ENCODE assay signal across 8 cellular contexts in the genomic region with DNA sequence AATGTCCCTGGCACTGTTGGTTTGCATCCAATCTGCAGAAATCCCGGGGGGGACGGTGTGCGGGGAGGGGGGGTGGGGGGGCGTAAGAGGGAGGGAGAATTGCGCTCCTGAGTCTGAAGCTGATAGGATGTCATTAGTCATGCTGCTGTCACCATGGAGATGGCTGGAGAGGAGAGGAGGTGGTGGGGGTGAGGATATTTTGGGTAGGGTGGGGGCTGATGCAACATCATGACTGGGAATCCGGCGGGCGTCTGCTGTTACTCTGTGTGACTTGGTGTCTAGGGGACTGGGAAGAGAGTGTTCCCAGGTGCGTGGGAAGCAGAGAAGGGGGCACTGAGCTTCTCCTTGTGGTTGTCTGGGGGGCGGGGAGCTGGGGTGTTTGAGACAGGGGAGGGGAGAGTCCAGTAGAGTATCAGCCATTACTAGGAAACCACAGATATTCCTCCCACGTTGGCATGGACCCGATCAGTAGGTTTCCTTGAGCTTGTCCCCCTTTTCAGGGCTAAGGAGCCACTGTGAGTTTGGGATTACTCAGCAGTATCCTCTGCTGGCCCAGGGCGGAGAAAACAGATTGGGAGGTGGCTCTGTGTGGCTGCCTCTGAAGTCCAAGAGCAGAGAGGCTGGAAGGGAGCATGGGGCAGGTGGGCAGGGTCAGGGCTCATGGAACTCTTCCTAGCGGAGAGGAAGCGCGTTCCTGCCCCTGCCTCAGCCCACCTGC. TPM values are rescaled to one million over a fixed set of nuclear protein-coding genes. Genes with fewer than 3 reads are reported as not detected.
DNase-seq lines count a peak whose midpoint lies in the region; TF ChIP-seq lines count a peak whose summit lies in the region.

No MANE protein-coding gene starts in this region.

- no peaks in the 10 kb centered on the region for H3K27me3 ChIP-seq in effector memory CD4-positive, alpha-beta T cell (replicated peaks; ENCODE audit: control insufficient read depth, insufficient read depth, low read length, poor library complexity, severe bottlenecking)
- no peaks in the 10 kb centered on the region for H3K27me3 ChIP-seq in PC-9 (ENCODE audit: insufficient read depth, low read depth)

- H3K79me2 ChIP-seq in PC-9 (ENCODE audit: low read depth), result peaks cover 60% of the 10 kb centered on the region

- peaks cover 12% of the 10 kb centered on the region; the same call in 1 of the 2 replicates for H3F3A ChIP-seq in PC-9 (ENCODE audit: insufficient read depth, low read depth)

- peaks cover 42% of the 10 kb centered on the region for H4K20me1 ChIP-seq in PC-9 (ENCODE audit: insufficient read depth)

- peak; percentile 83 for DNase-seq in DMS 273 (lab: John Stamatoyannopoulos, UW; ENCODE audit: unreplicated experiment)
- peak; percentile 40 for DNase-seq in NCI-H1417 treated with DMSO at 0.1 percent for 48 hours (lab: John Stamatoyannopoulos, UW)
- no peak for DNase-seq in effector memory CD4-positive, alpha-beta T cell
- DNase-seq in non-pigmented ciliary epithelial cell (ENCODE audit: low read depth), result peak; percentile 54
- no peak for DNase-seq in NCI-H187 (lab: John Stamatoyannopoulos, UW)
- no peak for DNase-seq in NOMO-1 treated with DMSO at 0.1 percent for 48 hours (lab: John Stamatoyannopoulos, UW; ENCODE audit: unreplicated experiment)
- no peak for DNase-seq in PC-9
- DNase-seq in NCI-H128 (lab: John Stamatoyannopoulos, UW; ENCODE audit: unreplicated experiment), result no peak

- peak overlapping the region; percentile 62 for H3K27ac ChIP-seq in effector memory CD4-positive, alpha-beta T cell (ENCODE audit: insufficient read depth, low read length, poor library complexity, severe bottlenecking)
- no peak overlapping the region for H3K27ac ChIP-seq in PC-9

- peaks cover 11% of the 10 kb centered on the region for H3K4me1 ChIP-seq in effector memory CD4-positive, alpha-beta T cell (ENCODE audit: control insufficient read depth, insufficient read depth, low read length, poor library complexity, severe bottlenecking)
- H3K4me1 ChIP-seq in PC-9 (replicated peaks; ENCODE audit: insufficient read depth), result peaks cover 22% of the 10 kb centered on the region

- BruUV-seq in PC-9 (replicated peaks; lab: Mats Ljungman, UMichigan), result no TSS peak

- CTCF ChIA-PET in PC-9 (lab: Charles Lee), result no interaction called here

- H2AFZ ChIP-seq in PC-9, result no peak overlapping the region

- H3K4me2 ChIP-seq in PC-9, result no peak overlapping the region

- no peaks in the 10 kb centered on the region for H3K9me3 ChIP-seq in effector memory CD4-positive, alpha-beta T cell (ENCODE audit: control insufficient read depth, low read length)
- no peaks in the 10 kb centered on the region for H3K9me3 ChIP-seq in PC-9 (ENCODE audit: insufficient read depth, low read depth)

- H3K4me3 ChIP-seq in effector memory CD4-positive, alpha-beta T cell (ENCODE audit: insufficient read depth, low read depth, low read length, poor library complexity, severe bottlenecking), result no peak overlapping the region
- no peak overlapping the region for H3K4me3 ChIP-seq in PC-9

- POLR2A ChIA-PET in PC-9 (lab: Charles Lee; ENCODE audit: unreplicated experiment), result no interaction called here

- peaks cover 3% of the 10 kb centered on the region for H3K36me3 ChIP-seq in effector memory CD4-positive, alpha-beta T cell (ENCODE audit: control insufficient read depth, insufficient read depth, low read length)
- no peaks in the 10 kb centered on the region; the same call in 1 of the 2 replicates for H3K36me3 ChIP-seq in PC-9 (ENCODE audit: low read depth)

- H3K9me2 ChIP-seq in PC-9 (ENCODE audit: insufficient read depth), result no peaks in the 10 kb centered on the region

- intact Hi-C loops in PC-9 (cut with micrococcal nuclease; ENCODE audit: unreplicated experiment), result no loop called here

- no peak for TF ChIP-seq CTCF in PC-9 (conservative IDR thresholded peaks at IDR 0.05)

RNA-seq across cellular contexts. Expression of a gene that starts 18.9 kb away (rescaled TPM):
- 17.1 and 19.1 TPM in 2 replicates for total RNA-seq in PC-9 (2021)

Comparison
In these comparisons a context has a peak if more than half of its experiments do, and no peak if none do; other contexts are left out.
1. DNase-seq: peak in DMS 273 (single experiment), NCI-H1417 treated with DMSO at 0.1 percent for 48 hours (single experiment) and non-pigmented ciliary epithelial cell (single experiment); none in effector memory CD4-positive, alpha-beta T cell (0 of 3), NCI-H187 (0 of 2), NOMO-1 treated with DMSO at 0.1 percent for 48 hours (single experiment), PC-9 (0 of 2) and NCI-H128 (single experiment).